1 cellular context compared by ENCODE assay signal in genomic region chr11:3213659-3214419, GRCh38.
TF ChIP-seq lines count a peak whose summit lies in the region.

No MANE protein-coding gene starts in this region.

TF ChIP-seq in WTC11, 78 proteins besides CTCF, POLR2A, EP300 and RAD21 (continued from another document):
- TF ChIP-seq ZNF532 (CRISPR knock-in tag; IDR thresholded peaks at IDR 0.05; ENCODE audit: borderline replicate concordance) (no peak), JUN (CRISPR knock-in tag; IDR thresholded peaks at IDR 0.05) (no peak), MXD4 (CRISPR knock-in tag; IDR thresholded peaks at IDR 0.05; ENCODE audit: borderline replicate concordance) (no peak), RORB (CRISPR knock-in tag; IDR thresholded peaks at IDR 0.05) (no peak), TEAD4 (CRISPR knock-in tag; IDR thresholded peaks at IDR 0.05) (no peak), FOXP4 (CRISPR knock-in tag; IDR thresholded peaks at IDR 0.05) (no peak), ZBTB43 (CRISPR knock-in tag; IDR thresholded peaks at IDR 0.05) (no peak), MAX (CRISPR knock-in tag; IDR thresholded peaks at IDR 0.05) (no peak), ATF1 (CRISPR knock-in tag; IDR thresholded peaks at IDR 0.05) (no peak)
